ENCODE assay signal across 31 cellular contexts in the genomic region with DNA sequence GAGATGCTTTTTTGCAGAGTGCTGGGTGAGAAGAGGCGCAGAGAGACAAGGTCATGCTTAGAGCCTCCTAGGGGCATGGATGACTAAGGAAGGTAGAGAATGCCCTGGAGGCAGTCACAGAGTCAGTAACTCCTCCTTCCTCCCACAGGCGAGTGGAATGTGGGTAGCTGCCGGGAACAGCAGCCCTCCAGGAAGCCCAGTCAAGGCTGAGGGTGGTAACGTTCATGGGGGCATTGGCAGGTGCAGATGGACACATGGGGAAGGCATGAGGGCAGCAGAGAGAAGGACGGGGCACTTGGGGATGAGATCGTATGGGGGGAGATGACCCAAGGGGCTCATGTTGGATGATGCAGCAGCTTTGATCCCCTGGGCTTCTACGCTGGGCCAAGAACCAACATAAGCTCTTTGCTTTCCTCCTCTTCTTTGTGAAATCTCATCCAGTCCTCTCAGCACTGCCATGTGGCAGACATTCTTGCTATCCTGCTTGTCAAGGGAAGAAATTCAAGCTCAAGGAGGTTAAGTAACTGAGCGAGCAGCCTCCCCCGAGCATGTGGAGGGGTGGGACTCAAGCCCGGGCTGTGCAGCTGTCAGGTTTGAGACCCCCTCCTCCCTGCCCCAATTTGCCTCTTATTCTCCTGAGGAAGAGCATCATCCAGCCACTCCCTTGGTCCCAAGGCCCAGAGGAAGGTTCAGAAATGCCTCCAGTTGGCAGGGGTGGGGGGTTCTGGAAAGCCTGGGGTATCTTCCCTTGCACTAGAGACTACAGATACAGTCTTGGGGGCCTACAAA.
"Had no signal": no experiment of that assay in that cellular context is flagged by ENCODE, and none has a peak within 500 bp of the region (broad histone marks: within the 10 kb centered on the region; RNA-seq: fewer than 3 reads in every experiment).

No MANE protein-coding gene starts in this region.

- H3K9me3 ChIP-seq: adrenal gland, ascending aorta, body of pancreas, breast epithelium had no signal

- DNase-seq: activated effector memory CD4-positive, alpha-beta T cell treated with anti-CD3 and anti-CD28 coated beads, Interleukin-2, amount 50 U/mL, for 16 hours; activated effector memory CD4-positive, alpha-beta T cell treated with Interleukin-2 at 50 U/mL for 16 hours; activated gamma-delta T cell; activated gamma-delta T cell treated with Interleukin-2 at 50 U/mL for 16 hours; activated naive CD4-positive, alpha-beta T cell; activated naive CD4-positive, alpha-beta T cell treated with anti-CD3 and anti-CD28 coated beads for 36 hours; activated naive CD4-positive, alpha-beta T cell treated with anti-CD3 and anti-CD28 coated beads, Interleukin-2, amount 10 ng/mL, durations not matched to agents 7 days and 5 days; activated naive CD4-positive, alpha-beta T cell treated with anti-CD3 and anti-CD28 coated beads, Interleukin-2, amount 50 U/mL, for 16 hours; activated naive CD4-positive, alpha-beta T cell treated with Interleukin-2 at 50 U/mL for 16 hours; activated naive CD8-positive, alpha-beta T cell treated with anti-CD3 and anti-CD28 coated beads for 36 hours; activated naive CD8-positive, alpha-beta T cell treated with anti-CD3 and anti-CD28 coated beads, Interleukin-2, amount 10 ng/mL, durations not matched to agents 7 days and 5 days; activated naive CD8-positive, alpha-beta T cell treated with anti-CD3 and anti-CD28 coated beads, Interleukin-2, amount 50 U/mL, for 24 hours; activated T-cell treated with anti-CD3 and anti-CD28 coated beads, Interleukin-2, amount 50 U/mL, for 24 hours; activated T-cell treated with anti-CD3 and anti-CD28 coated beads, Interleukin-2, amount 50 U/mL, for 4 hours; activated T-cell treated with anti-CD3 and anti-CD28 coated beads, Interleukin-2, amount 50 U/mL, for 48 hours; activated T-cell treated with anti-CD3 and anti-CD28 coated beads, Interleukin-2, amount 50 U/mL, for 72 hours; adrenal gland; amniotic stem cell; amygdala; anterior cingulate cortex; aorta; body of pancreas; brain microvascular endothelial cell; caudate nucleus; central memory CD4-positive, alpha-beta T cell; cerebellar nuclear complex had no signal

- H3K4me1 ChIP-seq: adrenal gland, ascending aorta, body of pancreas, breast epithelium had no signal

- H3K27ac ChIP-seq: adrenal gland, ascending aorta, body of pancreas, brain microvascular endothelial cell, breast epithelium, cardiac muscle cell had no signal

- ATAC-seq: activated naive CD4-positive, alpha-beta T cell treated with anti-CD3 and anti-CD28 coated beads, Interleukin-2, amount 50 U/mL, for 72 hours; activated naive CD8-positive, alpha-beta T cell treated with anti-CD3 and anti-CD28 coated beads, Interleukin-2, amount 50 U/mL, for 24 hours; activated T-cell treated with anti-CD3 and anti-CD28 coated beads, Interleukin-2, amount 50 U/mL, for 4 hours; activated T-cell treated with anti-CD3 and anti-CD28 coated beads, Interleukin-2, amount 50 U/mL, for 72 hours; activated T-helper 17 cell treated with anti-CD3 and anti-CD28 coated beads, Interleukin-2, amount 50 U/mL, for 72 hours; body of pancreas had no signal

- H3K4me3 ChIP-seq: adrenal gland, ascending aorta, body of pancreas, breast epithelium, cardiac muscle cell had no signal

- H3K27me3 ChIP-seq: adrenal gland, ascending aorta, body of pancreas, brain microvascular endothelial cell, breast epithelium, cardiac muscle cell had no signal

- H3K36me3 ChIP-seq: adrenal gland, ascending aorta, brain microvascular endothelial cell, breast epithelium, cardiac muscle cell had no signal
